8 cellular contexts compared by ENCODE assay signal in genomic region chr1:91020486-91020885, GRCh38. TPM values are rescaled to one million over a fixed set of nuclear protein-coding genes. Genes with fewer than 3 reads are reported as not detected.
DNase-seq lines count a peak whose midpoint lies in the region; ATAC-seq and TF ChIP-seq lines count a peak whose summit lies in the region.

No MANE protein-coding gene starts in this region.

- no peaks in the 10 kb centered on the region for H3K27me3 ChIP-seq in DOHH2 (ENCODE audit: control insufficient read depth, low read length)
- no peaks in the 10 kb centered on the region for H3K27me3 ChIP-seq in Panc1 (ENCODE audit: control insufficient read depth, insufficient read depth, low read length)
- no peaks in the 10 kb centered on the region for H3K27me3 ChIP-seq in trophoblast cell (ENCODE audit: insufficient read depth, low read length)

- peaks cover 16% of the 10 kb centered on the region for H3K79me1 ChIP-seq in trophoblast cell (ENCODE audit: low read length)

- H2AFZ ChIP-seq in trophoblast cell (ENCODE audit: insufficient read depth, low read length, poor library complexity): no peak overlapping the region

- CTCF ChIA-PET in Panc1 (lab: Charles Lee): interaction anchor here (0.5 kb wide), 1 partner anchor 205 kb away, joined by 4 read pairs; no protein-coding TSS in a partner anchor

- no peak overlapping the region for H3K9ac ChIP-seq in trophoblast cell (ENCODE audit: low read length)

- peaks cover 7% of the 10 kb centered on the region; the same call in 1 of the 2 replicates for H3F3A ChIP-seq in DOHH2 (ENCODE audit: control insufficient read depth, insufficient read depth)

- H2BK5ac ChIP-seq in trophoblast cell (ENCODE audit: low read depth, low read length, poor library complexity): peak overlapping the region; percentile 31

- H4K91ac ChIP-seq in trophoblast cell (ENCODE audit: low read depth, low read length): no peak overlapping the region

- ATAC-seq in Panc1 (no peak), GM19023 (IDR thresholded peaks at IDR 0.05; ENCODE audit: unreplicated experiment) (no peak), left lobe of liver (no peak)

- no peak for DNase-seq in Panc1 (ENCODE audit: low read depth, low spot score)
- no peak for DNase-seq in epithelial cell of prostate (ENCODE audit: low read depth, low spot score)
- DNase-seq in trophoblast cell: no peak
- no peak for DNase-seq in central memory CD4-positive, alpha-beta T cell
- DNase-seq in NCI-H510A (lab: John Stamatoyannopoulos, UW): no peak
- no peak for DNase-seq in left lobe of liver (ENCODE audit: low spot score)

- H3K4me1 ChIP-seq in DOHH2 (ENCODE audit: control insufficient read depth, low read length): peaks cover 58% of the 10 kb centered on the region
- peaks cover 54% of the 10 kb centered on the region for H3K4me1 ChIP-seq in Panc1 (ENCODE audit: control insufficient read depth, insufficient read depth, low read length)
- peaks cover 3 to 4% of the 10 kb centered on the region in 2 experiments for H3K4me1 ChIP-seq in trophoblast cell (ENCODE audit: control insufficient read depth in 1 of 2, insufficient read depth in 2 of 2, low read length in 2 of 2)

- no peak overlapping the region for H3K14ac ChIP-seq in trophoblast cell (ENCODE audit: low read length)

- TF ChIP-seq CTCF in DOHH2 (IDR thresholded peaks at IDR 0.05; ENCODE audit: low read depth, low read length, poor library complexity, severe bottlenecking) (no peak), Panc1 (IDR thresholded peaks at IDR 0.05) (no peak)

- H3K9me3 ChIP-seq in DOHH2 (ENCODE audit: control insufficient read depth, insufficient read depth, low read length) (no peaks in the 10 kb centered on the region), Panc1 (ENCODE audit: control insufficient read depth, insufficient read depth, low read depth, low read length) (no peaks in the 10 kb centered on the region), trophoblast cell (ENCODE audit: insufficient read depth, low read depth, low read length) (no peaks in the 10 kb centered on the region)

- H3K4ac ChIP-seq in trophoblast cell (ENCODE audit: low read depth, low read length): no peak overlapping the region

- H2BK120ac ChIP-seq in trophoblast cell (ENCODE audit: insufficient read depth, low read length, poor library complexity): no peak overlapping the region

- H3K4me3 ChIP-seq in DOHH2 (ENCODE audit: low read length): peak overlapping the region; percentile 99
- peak overlapping the region; percentile 63 to 93 for H3K4me3 ChIP-seq in Panc1 (ENCODE audit: low read depth in 2 of 2, low read length in 2 of 2)
- no peak overlapping the region for H3K4me3 ChIP-seq in trophoblast cell (ENCODE audit: low read depth, low read length)

- POLR2A ChIA-PET in Panc1 (lab: Charles Lee): interaction anchor here (0.6 kb wide), 1 partner anchor 33 kb away, joined by 18 read pairs; no protein-coding TSS in a partner anchor

- no peak overlapping the region for H3K23ac ChIP-seq in trophoblast cell (ENCODE audit: low read length)

- in situ Hi-C loops in Panc1 (cut with HindIII; ENCODE audit: low pct_unique_long_range_greater_than_20kb, low sequenced_read_pairs): no loop called here

- H2BK12ac ChIP-seq in trophoblast cell (ENCODE audit: low read length): no peak overlapping the region

- no peak overlapping the region for H3K18ac ChIP-seq in trophoblast cell (ENCODE audit: low read length)

- WGBS in trophoblast cell (ENCODE audit: extremely low coverage, insufficient coverage, insufficient read length): no CpG with 5 or more reads among the region's 4 CpGs

- BruUV-seq in Panc1 (replicated peaks; lab: Mats Ljungman, UMichigan): TSS peak; percentile 71

- no peak overlapping the region for H4K8ac ChIP-seq in trophoblast cell (ENCODE audit: low read depth, low read length)

- no peaks in the 10 kb centered on the region for H3K9me2 ChIP-seq in DOHH2 (replicated peaks; ENCODE audit: control insufficient read depth, low read length)

- H3K79me2 ChIP-seq in DOHH2 (ENCODE audit: control insufficient read depth, low read length) (peaks cover 70% of the 10 kb centered on the region), trophoblast cell (ENCODE audit: control insufficient read depth, insufficient read depth, low read length, poor library complexity) (peaks cover 14% of the 10 kb centered on the region)

- H4K12ac ChIP-seq in trophoblast cell (ENCODE audit: low read depth, low read length): no peak overlapping the region

- H2AK5ac ChIP-seq in trophoblast cell (ENCODE audit: low read length): no peak overlapping the region

- H3K36me3 ChIP-seq in DOHH2 (ENCODE audit: control insufficient read depth, low read length) (peaks cover 56% of the 10 kb centered on the region), Panc1 (ENCODE audit: control insufficient read depth, insufficient read depth, low read length) (peaks cover 5% of the 10 kb centered on the region; the same call in 1 of the 2 replicates), trophoblast cell (ENCODE audit: control insufficient read depth in 1 of 2, insufficient read depth in 2 of 2, low read length in 2 of 2) (peaks cover 0 to 2% of the 10 kb centered on the region in 2 experiments)

- peaks cover 18% of the 10 kb centered on the region for H4K20me1 ChIP-seq in DOHH2 (ENCODE audit: control insufficient read depth, insufficient read depth, low read depth, low read length)

- H3K4me2 ChIP-seq in DOHH2 (ENCODE audit: low read length): peak overlapping the region; percentile 86
- H3K4me2 ChIP-seq in trophoblast cell (ENCODE audit: low read length): peak overlapping the region; percentile 58

- intact Hi-C loops in Panc1 (cut with micrococcal nuclease; ENCODE audit: unreplicated experiment): no loop called here

- H3K27ac ChIP-seq in DOHH2 (ENCODE audit: low read depth, low read length) (peak overlapping the region; percentile 73), Panc1 (ENCODE audit: low read length) (peak overlapping the region; percentile 90), epithelial cell of prostate (peak overlapping the region; percentile 95), trophoblast cell (ENCODE audit: low read depth, low read length) (peak overlapping the region; percentile 100)

RNA-seq across cellular contexts. Expression of gene ZNF644, which starts 1.3 kb away (rescaled TPM):
- total RNA-seq in Panc1 (2021; ENCODE audit: unreplicated experiment) (74.2 TPM), left lobe of liver (18.3 TPM)
- polyA plus RNA-seq in Panc1 (2012; ENCODE audit: insufficient read length): 21.7 TPM
- 37.9 and 41.3 TPM in 2 replicates for polyA plus RNA-seq in trophoblast cell (2013)
